ENCODE assay signal across 8 cellular contexts in the genomic region with DNA sequence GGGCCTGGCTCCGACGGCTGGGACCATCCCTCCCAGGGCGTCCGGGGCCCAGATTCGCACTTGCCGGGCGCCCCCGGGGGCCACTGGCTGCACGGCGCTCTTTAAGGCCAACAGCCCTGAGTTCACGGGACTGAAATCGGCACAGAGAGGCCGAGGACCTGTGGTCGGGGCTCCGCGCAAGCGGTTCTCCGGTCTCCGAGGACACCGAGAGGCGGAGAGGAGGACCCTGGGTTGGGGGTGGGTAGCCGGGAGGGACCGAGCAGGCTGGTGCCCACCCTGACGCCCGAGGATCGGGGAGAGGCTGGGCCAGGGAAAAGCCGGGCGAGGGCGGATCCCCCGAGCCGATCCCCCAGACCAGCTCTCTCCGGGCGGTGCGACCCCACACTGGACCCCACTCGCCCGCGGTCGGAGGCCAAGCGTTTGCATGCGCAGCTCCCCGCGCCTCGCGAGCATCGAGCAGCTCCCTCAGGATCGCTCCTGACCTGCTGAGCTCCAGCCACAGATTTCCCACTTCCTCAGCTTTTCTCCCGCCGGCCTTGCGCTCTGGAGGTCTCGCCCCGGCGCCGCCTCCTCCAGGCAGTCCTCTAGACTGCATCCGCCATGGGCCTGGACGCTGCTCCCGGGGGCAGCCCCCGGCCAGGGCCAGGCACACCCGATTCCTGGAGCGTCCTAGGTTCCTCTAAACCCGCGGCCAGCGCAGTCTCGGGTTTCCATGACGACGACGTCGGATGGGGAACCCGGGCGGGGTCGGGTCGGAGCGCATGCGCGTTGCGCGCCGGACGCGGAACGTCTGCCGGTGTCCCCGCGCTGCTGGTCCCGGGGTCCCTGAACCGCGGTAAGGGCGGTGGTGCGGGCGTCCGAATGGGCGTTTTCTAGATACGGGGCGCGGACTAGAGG.
DNase-seq lines count a peak whose midpoint lies in the region; TF ChIP-seq lines count a peak whose summit lies in the region.

No MANE protein-coding gene starts in this region.

- H3K4me1 Mint-ChIP-seq in nephron progenitor cell: peaks cover 5% of the 10 kb centered on the region

- peaks cover 53% of the 10 kb centered on the region for H3K27me3 Mint-ChIP-seq in nephron progenitor cell (ENCODE audit: low read depth, poor library complexity)

- H3K4me3 Mint-ChIP-seq in nephron progenitor cell: peak overlapping the region; percentile 83

- H3K9me3 Mint-ChIP-seq in nephron progenitor cell: peaks cover 5% of the 10 kb centered on the region

- no peak overlapping the region for H3K27ac Mint-ChIP-seq in nephron progenitor cell

- H3K36me3 Mint-ChIP-seq in nephron progenitor cell (ENCODE audit: low read depth): no peaks in the 10 kb centered on the region

- TF ChIP-seq CTCF in foreskin fibroblast (IDR thresholded peaks at IDR 0.05; ENCODE audit: low read depth, low read length) (no peak), nephron progenitor cell (IDR thresholded peaks at IDR 0.05) (no peak)

- H3K4me3 ChIP-seq in foreskin fibroblast (ENCODE audit: low read depth in 1 of 2, low read length in 2 of 2): peak overlapping the region; percentile 65 to 77

- DNase-seq in AML-193 (lab: John Stamatoyannopoulos, UW) (peak; percentile 59 to 73), HUDEP-2 (lab: John Stamatoyannopoulos, UW; ENCODE audit: unreplicated experiment in 76 of 76) (peak in 71 of 76 experiments; percentile 12 to 88 (median 64)), RPMI8226 (peak; percentile 89), foreskin fibroblast (peak; percentile 74 to 94), nephron progenitor cell (peak; percentile 94)
- peak; percentile 75 for DNase-seq in activated T-helper 9 cell treated with anti-CD3 and anti-CD28 coated beads, Interleukin-2, amount 50 U/mL, for 16 hours (ENCODE audit: low read depth)
- DNase-seq in stimulated activated naive CD4-positive, alpha-beta T cell treated with Interleukin-2 at 50 U/mL for 16 hours (lab: John Stamatoyannopoulos, UW): peak; percentile 74

- TF ChIP-seq POLR2A in GM19193 (IDR thresholded peaks at IDR 0.05; ENCODE audit: extremely low read depth, insufficient read depth, insufficient read length): peak; percentile 60

Comparison
In these comparisons a context has a peak if more than half of its experiments do, and no peak if none do; other contexts are left out.
1. Peak in every context shown above with its lines: DNase-seq and H3K4me3 ChIP-seq.